ENCODE assay signal across 8 cellular contexts in genomic region chr11:84384637-84385227, GRCh38.
A peak's percentile ranks its signal among the peaks of the same experiment; 100 is the strongest.
DNase-seq lines count a peak whose midpoint lies in the region; ATAC-seq, FAIRE-seq and TF ChIP-seq lines count a peak whose summit lies in the region.

No MANE protein-coding gene starts in this region.

- H3K4me2 ChIP-seq in OCI-LY7 (ENCODE audit: low read length), result no peak overlapping the region

- no peak overlapping the region for H3K4me3 Mint-ChIP-seq in Caco-2 (ENCODE audit: unreplicated experiment)

- DNase-seq in Caco-2 (peak; percentile 60 to 68), OCI-LY7 (ENCODE audit: low spot score) (peak; percentile 53), caudate nucleus (lab: John Stamatoyannopoulos, UW) (peak in 43 of 61 donors; percentile 1 to 76 (median 19)), lower lobe of right lung (no peak), urothelium cell line (ENCODE audit: low spot score) (peak; percentile 44)

- H3K4me3 ChIP-seq in Caco-2 (ENCODE audit: low read depth, low read length) (no peak overlapping the region), OCI-LY7 (ENCODE audit: low read depth, low read length, poor library complexity, severe bottlenecking) (no peak overlapping the region), lower lobe of right lung (no peak overlapping the region)

- H3K79me2 ChIP-seq in OCI-LY7 (ENCODE audit: insufficient read depth, low read depth, low read length), result no peaks in the 10 kb centered on the region

- FAIRE-seq in urothelium cell line (lab: Jason Lieb, UNC), result no peak

- TF ChIP-seq CTCF in Caco-2 (IDR thresholded peaks at IDR 0.05; ENCODE audit: insufficient read depth in 1 of 2, low read depth in 1 of 2, low read length in 1 of 2, severe bottlenecking in 1 of 2, unreplicated experiment in 1 of 2) (peak; percentile 93 to 96), OCI-LY7 (conservative IDR thresholded peaks at IDR 0.05; ENCODE audit: low read length) (peak; percentile 88), lower lobe of right lung (IDR thresholded peaks at IDR 0.05) (peak; percentile 74)

- H3K36me3 Mint-ChIP-seq in Caco-2 (ENCODE audit: insufficient read depth, unreplicated experiment), result no peaks in the 10 kb centered on the region

- peak; percentile 70 for ATAC-seq in GM18502 (IDR thresholded peaks at IDR 0.05; ENCODE audit: poor library complexity, unreplicated experiment)
- peak; percentile 69 for ATAC-seq in HG03135 (IDR thresholded peaks at IDR 0.05; ENCODE audit: unreplicated experiment)
- peak in 1 of 2 donors; percentile 51 for ATAC-seq in lower lobe of right lung
- ATAC-seq in HG03521 (IDR thresholded peaks at IDR 0.05; ENCODE audit: unreplicated experiment), result no peak

- H3K27me3 ChIP-seq in Caco-2 (replicated peaks; ENCODE audit: control insufficient read depth, insufficient read depth, low read length), result no peaks in the 10 kb centered on the region; the same call in 1 of the 2 replicates
- no peaks in the 10 kb centered on the region for H3K27me3 ChIP-seq in lower lobe of right lung (ENCODE audit: low read depth)

- BruUV-seq in Caco-2 (replicated peaks; lab: Mats Ljungman, UMichigan), result no TSS peak
- BruUV-seq in OCI-LY7 (replicated peaks; lab: Mats Ljungman, UMichigan), result no TSS peak

- H3K9me3 Mint-ChIP-seq in Caco-2 (ENCODE audit: unreplicated experiment), result no peaks in the 10 kb centered on the region

- H4K20me1 ChIP-seq in OCI-LY7 (ENCODE audit: insufficient read depth, low read length), result no peaks in the 10 kb centered on the region

- no peaks in the 10 kb centered on the region for H3K9me3 ChIP-seq in Caco-2
- no peaks in the 10 kb centered on the region for H3K9me3 ChIP-seq in OCI-LY7 (ENCODE audit: low read length)
- no peaks in the 10 kb centered on the region for H3K9me3 ChIP-seq in lower lobe of right lung

- H2AFZ ChIP-seq in OCI-LY7 (ENCODE audit: low read length), result no peak overlapping the region

- CTCF ChIA-PET in Caco-2 (lab: Charles Lee) (interaction anchor here (0.5 to 3.0 kb wide), 2 partner anchors 140 to 923 kb away, joined by 3 to 9 read pairs; no protein-coding TSS in a partner anchor), OCI-LY7 (lab: Charles Lee; ENCODE audit: unreplicated experiment) (no interaction called here)

- POLR2A ChIA-PET in Caco-2 (lab: Charles Lee) (no interaction called here), OCI-LY7 (lab: Charles Lee) (interaction anchor here (0.6 to 1.3 kb wide), 5 partner anchors 10 to 160 kb away, joined by 3 to 5 read pairs (median 4); no protein-coding TSS in a partner anchor)

- H3K27ac ChIP-seq in OCI-LY7 (ENCODE audit: low read depth, low read length, poor library complexity, severe bottlenecking) (no peak overlapping the region), caudate nucleus (ENCODE audit: low read depth, low read length) (no peak overlapping the region), lower lobe of right lung (no peak overlapping the region)

- no peak overlapping the region for H3K27ac Mint-ChIP-seq in Caco-2 (ENCODE audit: unreplicated experiment)

- no peaks in the 10 kb centered on the region for H3K36me3 ChIP-seq in Caco-2 (ENCODE audit: control insufficient read depth, insufficient read depth, low read length)
- no peaks in the 10 kb centered on the region for H3K36me3 ChIP-seq in OCI-LY7 (ENCODE audit: insufficient read depth, low read length)
- no peaks in the 10 kb centered on the region for H3K36me3 ChIP-seq in lower lobe of right lung

- no peaks in the 10 kb centered on the region for H3K4me1 Mint-ChIP-seq in Caco-2 (ENCODE audit: low read depth, unreplicated experiment)

- H3K4me1 ChIP-seq in Caco-2, result no peaks in the 10 kb centered on the region
- H3K4me1 ChIP-seq in OCI-LY7 (ENCODE audit: insufficient read depth, low read length, poor library complexity, severe bottlenecking), result no peaks in the 10 kb centered on the region
- H3K4me1 ChIP-seq in lower lobe of right lung, result no peaks in the 10 kb centered on the region

- intact Hi-C loops in Caco-2 (cut with micrococcal nuclease; ENCODE audit: unreplicated experiment) (loop anchor here (1.0 to 10.0 kb wide), 5 partner anchors 140 to 556 kb away; no protein-coding TSS in a partner anchor), OCI-LY7 (cut with micrococcal nuclease; ENCODE audit: unreplicated experiment) (loop anchor here (2.0 to 10.0 kb wide), 3 partner anchors 158 to 550 kb away; no protein-coding TSS in a partner anchor), lower lobe of right lung (cut with DNase I) (no loop called here)

- H3K9me2 ChIP-seq in OCI-LY7 (ENCODE audit: insufficient read depth, low read length), result no peaks in the 10 kb centered on the region

- no peaks in the 10 kb centered on the region for H3K27me3 Mint-ChIP-seq in Caco-2 (ENCODE audit: insufficient read depth, unreplicated experiment)
